38 cellular contexts compared by ENCODE assay signal in genomic region chr14:66094001-66094727, GRCh38.
"Had no signal": no experiment of that assay in that cellular context is flagged by ENCODE, and none has a peak within 500 bp of the region (broad histone marks: within the 10 kb centered on the region; RNA-seq: fewer than 3 reads in every experiment).

No MANE protein-coding gene starts in this region.

- H3K27me3 Mint-ChIP-seq: activated CD4-positive, alpha-beta T cell treated with anti-CD3 and anti-CD28 coated beads for 36 hours; activated naive CD8-positive, alpha-beta T cell treated with anti-CD3 and anti-CD28 coated beads for 36 hours; activated T-cell treated with anti-CD3 and anti-CD28 coated beads, Interleukin-2, amount 50 U/mL, for 24 hours; central memory CD8-positive, alpha-beta T cell had no signal

- H3K27ac Mint-ChIP-seq: activated CD4-positive, alpha-beta memory T cell treated with anti-CD3 and anti-CD28 coated beads, Interleukin-2, amount 10 ng/mL, durations not matched to agents 7 days and 5 days; activated CD4-positive, alpha-beta T cell treated with anti-CD3 and anti-CD28 coated beads for 36 hours; activated CD4-positive, alpha-beta T cell treated with anti-CD3 and anti-CD28 coated beads, Interleukin-2, amount 10 ng/mL, durations not matched to agents 7 days and 5 days; activated CD8-positive, alpha-beta memory T cell treated with anti-CD3 and anti-CD28 coated beads, Interleukin-2, amount 10 ng/mL, durations not matched to agents 7 days and 5 days; activated CD8-positive, alpha-beta T cell treated with anti-CD3 and anti-CD28 coated beads, Interleukin-2, amount 10 ng/mL, durations not matched to agents 7 days and 5 days; activated naive CD4-positive, alpha-beta T cell treated with anti-CD3 and anti-CD28 coated beads, Interleukin-2, amount 50 U/mL, for 72 hours; activated naive CD8-positive, alpha-beta T cell treated with anti-CD3 and anti-CD28 coated beads for 36 hours; activated T-cell treated with anti-CD3 and anti-CD28 coated beads, Interleukin-2, amount 50 U/mL, for 24 hours; activated T-helper 2 cell treated with anti-CD3 and anti-CD28 coated beads, Interferon-gamma antibody, Interleukin-2, Interleukin-4, amounts not matched to agents 10 μg/mL and 5 μg/mL and 100 μg/mL, durations not matched to agents 14 hours and 24 hours and 36 hours; brain; T-helper 1 cell treated with Interleukin-12 subunit alpha and Interleukin-12 subunit beta and Interleukin-4 antibody, amounts not matched to agents 30 μg/mL and 1 μg/mL, for 36 hours; T-helper 2 cell treated with Interferon-gamma antibody and Interleukin-4, amounts not matched to agents 5 μg/mL and 100 μg/mL, for 36 hours; WTC11 had no signal

- H3K27me3 ChIP-seq: adrenal gland, ascending aorta, cardiac muscle cell had no signal

- H3K4me1 Mint-ChIP-seq: activated CD4-positive, alpha-beta memory T cell treated with anti-CD3 and anti-CD28 coated beads, Interleukin-2, amount 10 ng/mL, durations not matched to agents 7 days and 5 days; activated CD4-positive, alpha-beta T cell treated with anti-CD3 and anti-CD28 coated beads for 36 hours; activated CD4-positive, alpha-beta T cell treated with anti-CD3 and anti-CD28 coated beads, Interleukin-2, amount 10 ng/mL, durations not matched to agents 7 days and 5 days; activated CD8-positive, alpha-beta memory T cell treated with anti-CD3 and anti-CD28 coated beads, Interleukin-2, amount 10 ng/mL, durations not matched to agents 7 days and 5 days; activated naive CD8-positive, alpha-beta T cell treated with anti-CD3 and anti-CD28 coated beads for 36 hours; central memory CD8-positive, alpha-beta T cell had no signal

- ATAC-seq: activated CD4-positive, alpha-beta T cell treated with anti-CD3 and anti-CD28 coated beads for 36 hours; activated CD4-positive, CD25-positive, alpha-beta regulatory T cell treated with anti-CD3 and anti-CD28 coated beads, Interleukin-2, amount 50 U/mL, for 24 hours; activated CD8-positive, alpha-beta memory T cell treated with anti-CD3 and anti-CD28 coated beads, Interleukin-2, amount 10 ng/mL, durations not matched to agents 7 days and 5 days; activated CD8-positive, alpha-beta T cell treated with anti-CD3 and anti-CD28 coated beads, Interleukin-2, amount 10 ng/mL, durations not matched to agents 7 days and 5 days; activated naive CD4-positive, alpha-beta T cell treated with anti-CD3 and anti-CD28 coated beads, Interleukin-2, amount 50 U/mL, for 72 hours; WTC11 had no signal

- FAIRE-seq: bronchial epithelial cell, TTC549 had no signal

- H3K27ac ChIP-seq: adrenal gland, ascending aorta, cardiac muscle cell, VCaP had no signal

- H3K4me3 ChIP-seq: adrenal gland, ascending aorta, cardiac muscle cell had no signal

- H3K36me3 ChIP-seq: adrenal gland, ascending aorta, cardiac muscle cell had no signal

- H3K9me3 ChIP-seq: adrenal gland, ascending aorta had no signal

- H3K9me3 Mint-ChIP-seq: activated CD4-positive, alpha-beta memory T cell treated with anti-CD3 and anti-CD28 coated beads, Interleukin-2, amount 10 ng/mL, durations not matched to agents 7 days and 5 days; activated CD4-positive, alpha-beta T cell treated with anti-CD3 and anti-CD28 coated beads, Interleukin-2, amount 10 ng/mL, durations not matched to agents 7 days and 5 days; activated naive CD4-positive, alpha-beta T cell treated with anti-CD3 and anti-CD28 coated beads, Interleukin-2, amount 50 U/mL, for 72 hours; activated naive CD8-positive, alpha-beta T cell treated with anti-CD3 and anti-CD28 coated beads for 36 hours; activated T-cell treated with anti-CD3 and anti-CD28 coated beads, Interleukin-2, amount 50 U/mL, for 24 hours; activated T-helper 2 cell treated with anti-CD3 and anti-CD28 coated beads, Interferon-gamma antibody, Interleukin-2, Interleukin-4, amounts not matched to agents 10 μg/mL and 5 μg/mL and 100 μg/mL, durations not matched to agents 14 hours and 24 hours and 36 hours; central memory CD8-positive, alpha-beta T cell; T-helper 1 cell treated with Interleukin-12 subunit alpha and Interleukin-12 subunit beta and Interleukin-4 antibody, amounts not matched to agents 30 μg/mL and 1 μg/mL, for 36 hours; T-helper 2 cell treated with Interferon-gamma antibody and Interleukin-4, amounts not matched to agents 5 μg/mL and 100 μg/mL, for 36 hours had no signal

- DNase-seq: activated CD4-positive, alpha-beta memory T cell treated with anti-CD3 and anti-CD28 coated beads, Interleukin-2, amount 10 ng/mL, durations not matched to agents 7 days and 5 days; activated CD4-positive, alpha-beta T cell treated with anti-CD3 and anti-CD28 coated beads for 1 hour; activated CD4-positive, alpha-beta T cell treated with anti-CD3 and anti-CD28 coated beads for 36 hours; activated CD4-positive, alpha-beta T cell treated with anti-CD3 and anti-CD28 coated beads for 48 hours; activated CD4-positive, alpha-beta T cell treated with anti-CD3 and anti-CD28 coated beads, Interleukin-2, amount 10 ng/mL, durations not matched to agents 7 days and 5 days; activated CD4-positive, alpha-beta T cell treated with anti-CD3 and anti-CD28 coated beads, Interleukin-2, amount 50 U/mL, for 48 hours; activated CD4-positive, CD25-positive, alpha-beta regulatory T cell; activated CD8-positive, alpha-beta memory T cell treated with anti-CD3 and anti-CD28 coated beads for 24 hours; activated CD8-positive, alpha-beta memory T cell treated with anti-CD3 and anti-CD28 coated beads, Interleukin-2, amount 10 ng/mL, durations not matched to agents 7 days and 5 days; activated CD8-positive, alpha-beta memory T cell treated with anti-CD3 and anti-CD28 coated beads, Interleukin-2, amount 50 U/mL, for 48 hours; activated CD8-positive, alpha-beta T cell treated with anti-CD3 and anti-CD28 coated beads, Interleukin-2, amount 10 ng/mL, durations not matched to agents 7 days and 5 days; activated effector memory CD4-positive, alpha-beta T cell treated with Interleukin-2 at 50 U/mL for 16 hours; activated gamma-delta T cell; activated naive CD4-positive, alpha-beta T cell treated with anti-CD3 and anti-CD28 coated beads, Interleukin-2, amount 50 U/mL, for 16 hours; activated naive CD4-positive, alpha-beta T cell treated with Interleukin-2 at 50 U/mL for 16 hours; activated naive CD8-positive, alpha-beta T cell treated with anti-CD3 and anti-CD28 coated beads for 36 hours; activated T-cell treated with anti-CD3 and anti-CD28 coated beads, Interleukin-2, amount 50 U/mL, for 24 hours; activated T-cell treated with anti-CD3 and anti-CD28 coated beads, Interleukin-2, amount 50 U/mL, for 48 hours; adrenal gland; amniotic stem cell; caudate nucleus; cerebellar nuclear complex; T-helper 1 cell; T-helper 2 cell; T-helper 9 cell had no signal

- H3K4me1 ChIP-seq: adrenal gland, ascending aorta had no signal

- H3K4me3 Mint-ChIP-seq: activated CD4-positive, alpha-beta memory T cell treated with anti-CD3 and anti-CD28 coated beads, Interleukin-2, amount 10 ng/mL, durations not matched to agents 7 days and 5 days; activated CD4-positive, alpha-beta T cell treated with anti-CD3 and anti-CD28 coated beads for 36 hours; activated CD4-positive, alpha-beta T cell treated with anti-CD3 and anti-CD28 coated beads, Interleukin-2, amount 10 ng/mL, durations not matched to agents 7 days and 5 days; activated CD8-positive, alpha-beta memory T cell treated with anti-CD3 and anti-CD28 coated beads, Interleukin-2, amount 10 ng/mL, durations not matched to agents 7 days and 5 days; activated CD8-positive, alpha-beta T cell treated with anti-CD3 and anti-CD28 coated beads, Interleukin-2, amount 10 ng/mL, durations not matched to agents 7 days and 5 days; activated naive CD8-positive, alpha-beta T cell treated with anti-CD3 and anti-CD28 coated beads for 36 hours; activated T-cell treated with anti-CD3 and anti-CD28 coated beads, Interleukin-2, amount 50 U/mL, for 24 hours; brain; central memory CD8-positive, alpha-beta T cell; T-helper 1 cell treated with Interleukin-12 subunit alpha and Interleukin-12 subunit beta and Interleukin-4 antibody, amounts not matched to agents 30 μg/mL and 1 μg/mL, for 36 hours; T-helper 2 cell treated with Interferon-gamma antibody and Interleukin-4, amounts not matched to agents 5 μg/mL and 100 μg/mL, for 36 hours; WTC11 had no signal
